6 cellular contexts compared by ENCODE assay signal in the genomic region with DNA sequence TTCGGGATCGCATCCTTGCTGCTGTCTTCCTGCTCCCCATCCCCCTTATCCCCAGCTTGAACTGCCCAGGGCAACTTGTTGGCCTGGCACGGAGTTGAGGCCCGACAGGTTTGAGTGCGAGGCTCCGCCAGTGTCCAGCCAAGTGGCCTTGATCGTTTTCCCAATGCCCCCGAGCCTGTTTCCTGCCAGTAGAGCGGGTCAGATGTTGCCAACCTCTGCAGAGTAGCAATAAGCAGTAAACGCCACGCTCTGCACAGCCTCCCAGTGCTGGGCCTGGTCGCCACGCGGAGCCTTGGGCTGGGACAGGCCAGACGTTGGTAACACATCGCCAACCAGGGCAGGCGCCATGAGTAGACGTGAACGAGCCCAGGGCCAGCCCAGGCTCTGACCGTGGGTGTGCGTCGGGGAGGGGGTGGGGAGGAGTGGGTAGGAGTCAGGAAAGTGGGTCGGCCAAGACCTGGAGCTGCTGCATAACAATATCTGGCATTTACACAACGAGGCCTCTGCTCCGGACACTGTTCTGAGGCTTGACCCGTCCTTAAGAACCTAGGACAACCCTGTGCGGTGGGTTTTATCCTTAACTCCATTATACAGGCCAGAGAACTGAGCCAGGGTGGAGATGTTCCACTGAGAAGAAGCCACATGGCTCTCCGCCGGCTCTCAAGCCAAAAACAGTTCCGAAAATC. TPM values are rescaled to one million over a fixed set of nuclear protein-coding genes. Genes with fewer than 3 reads are reported as not detected.
DNase-seq lines count a peak whose midpoint lies in the region; ATAC-seq and TF ChIP-seq lines count a peak whose summit lies in the region.

No MANE protein-coding gene starts in this region.

- TF ChIP-seq CTCF in Panc1 (IDR thresholded peaks at IDR 0.05) (peak; percentile 66), heart right ventricle (IDR thresholded peaks at IDR 0.05) (peak in 4 of 9 donors; percentile 3 to 54 (median 29))

- no peaks in the 10 kb centered on the region; the same call in 1 of the 2 replicates for H3K36me3 ChIP-seq in Panc1 (ENCODE audit: control insufficient read depth, insufficient read depth, low read length)
- H3K36me3 ChIP-seq in heart right ventricle, result peaks cover 0 to 14% (median 0%) of the 10 kb centered on the region in 9 donors
- H3K36me3 ChIP-seq in thymus (ENCODE audit: control insufficient read depth, insufficient read depth), result no peaks in the 10 kb centered on the region

- ATAC-seq in GM21515 (IDR thresholded peaks at IDR 0.05; ENCODE audit: unreplicated experiment) (peak; percentile 2), Panc1 (peak; percentile 47), heart right ventricle (peak; percentile 10 to 43 (median 26))

- no TSS peak for BruUV-seq in Panc1 (replicated peaks; lab: Mats Ljungman, UMichigan)

- POLR2A ChIA-PET in Panc1 (lab: Charles Lee), result no interaction called here

- intact Hi-C loops in Panc1 (cut with micrococcal nuclease; ENCODE audit: unreplicated experiment), result loop anchor here (2.0 kb wide), 1 partner anchor 32 kb away; the partner anchor contains the start of gene PARP3
- intact Hi-C loops in heart right ventricle (cut with DNase I), result loop anchor here in 8 of 10 donors (1.0 to 2.0 kb wide), 2 partner anchors 32 kb away; partner anchors contain the start of gene PARP3 (in 8 of the 8)

- H3K27ac ChIP-seq in Panc1 (ENCODE audit: low read length) (peak overlapping the region; percentile 91), heart right ventricle (peak overlapping the region; percentile 93 to 98 (median 96)), thymus (ENCODE audit: low read depth) (peak overlapping the region; percentile 85)

- CTCF ChIA-PET in Panc1 (lab: Charles Lee), result interaction anchor here (1.3 to 1.7 kb wide), 3 partner anchors 8 to 33 kb away, joined by 7 to 9 read pairs (median 8); partner anchors contain the start of genes ACY1 and RRP9

- H3K9me3 ChIP-seq in Panc1 (ENCODE audit: control insufficient read depth, insufficient read depth, low read depth, low read length), result no peaks in the 10 kb centered on the region
- H3K9me3 ChIP-seq in heart right ventricle, result no peaks in the 10 kb centered on the region
- no peaks in the 10 kb centered on the region for H3K9me3 ChIP-seq in thymus (ENCODE audit: control insufficient read depth)

- H3K27me3 ChIP-seq in Panc1 (ENCODE audit: control insufficient read depth, insufficient read depth, low read length) (no peaks in the 10 kb centered on the region), heart right ventricle (no peaks in the 10 kb centered on the region), thymus (ENCODE audit: control insufficient read depth, insufficient read depth) (no peaks in the 10 kb centered on the region)

- H3K4me1 ChIP-seq in Panc1 (ENCODE audit: control insufficient read depth, insufficient read depth, low read length), result peaks cover 19% of the 10 kb centered on the region
- peaks cover 10 to 46% (median 31%) of the 10 kb centered on the region in 9 donors for H3K4me1 ChIP-seq in heart right ventricle
- peaks cover 16% of the 10 kb centered on the region for H3K4me1 ChIP-seq in thymus (ENCODE audit: control insufficient read depth, insufficient read depth, low read length)

- WGBS in heart right ventricle, 2 donors, result 17 to 23% methylated on average over 28 to 30 of the region's 30 CpGs
- WGBS in thymus, result 34% methylated on average over 30 of the region's 30 CpGs

- in situ Hi-C loops in Panc1 (cut with HindIII; ENCODE audit: low pct_unique_long_range_greater_than_20kb, low sequenced_read_pairs), result no loop called here

- DNase-seq in Panc1 (ENCODE audit: low read depth, low spot score) (no peak), heart right ventricle (peak in 1 of 2 donors; percentile 50), SW 1271 (lab: John Stamatoyannopoulos, UW) (no peak), kidney tubule cell (ENCODE audit: low spot score) (no peak)

- peak overlapping the region; percentile 76 to 79 for H3K4me3 ChIP-seq in Panc1 (ENCODE audit: low read depth in 2 of 2, low read length in 2 of 2)
- H3K4me3 ChIP-seq in heart right ventricle, result peak overlapping the region; percentile 35 to 87 (median 68)
- peak overlapping the region; percentile 80 for H3K4me3 ChIP-seq in thymus (ENCODE audit: low read length)

RNA-seq across cellular contexts. Expression of gene ABHD14A, which starts 0.4 kb away (rescaled TPM):
- 11.3 TPM for total RNA-seq in Panc1 (2021; ENCODE audit: unreplicated experiment)
- 14.3 TPM for polyA plus RNA-seq in Panc1 (2012; ENCODE audit: insufficient read length)
- total RNA-seq in heart right ventricle, result 10 to 100 TPM; 19.3 to 38.6 (median 23.6) TPM
- 10 to 100 TPM; 26.3 to 80.1 TPM for polyA plus RNA-seq in heart right ventricle
- polyA plus RNA-seq in thymus, result 17.6 TPM

RNA-seq across cellular contexts. Expression of gene ABHD14B, which starts 0.6 kb away (rescaled TPM):
- total RNA-seq in Panc1 (2021; ENCODE audit: unreplicated experiment), result 40.7 TPM
- 49.9 TPM for polyA plus RNA-seq in Panc1 (2012; ENCODE audit: insufficient read length)
- total RNA-seq in heart right ventricle, result 10 to 100 TPM in 8 of 10 donors, 1 to 10 TPM in 2; 7.5 to 19.0 (median 12.0) TPM
- 10 to 100 TPM; 14.6 to 47.5 TPM for polyA plus RNA-seq in heart right ventricle
- 48.2 TPM for polyA plus RNA-seq in thymus

RNA-seq across cellular contexts. Expression of gene PCBP4, which starts 7.2 kb away (rescaled TPM):
- total RNA-seq in Panc1 (2021; ENCODE audit: unreplicated experiment) (58.0 TPM), heart right ventricle (10 to 100 TPM; 55.1 to 85.9 (median 59.9) TPM)
- polyA plus RNA-seq in Panc1 (2012; ENCODE audit: insufficient read length), result 108 TPM
- polyA plus RNA-seq in heart right ventricle (100 to 1,000 TPM in 1 of 2 donors, 10 to 100 TPM in 1; 63.8 to 123 TPM), thymus (21.0 TPM)

RNA-seq across cellular contexts. Expression of gene ACY1, which starts 8.9 kb away (rescaled TPM):
- total RNA-seq in Panc1 (2021; ENCODE audit: unreplicated experiment) (50.3 TPM), heart right ventricle (10 to 100 TPM; 18.7 to 45.6 (median 24.7) TPM)
- polyA plus RNA-seq in Panc1 (2012; ENCODE audit: insufficient read length), result 110 TPM
- polyA plus RNA-seq in heart right ventricle (10 to 100 TPM; 24.6 to 28.3 TPM), thymus (17.6 TPM)

RNA-seq across cellular contexts. Expression of gene GPR62, which starts 19.2 kb away (rescaled TPM):
- not detected for total RNA-seq in Panc1 (2021; ENCODE audit: unreplicated experiment)
- polyA plus RNA-seq in Panc1 (2012; ENCODE audit: insufficient read length), result not detected
- under 1 TPM in 8 of 10 donors, not detected in 2; 0.14 to 0.38 (median 0.23) TPM for total RNA-seq in heart right ventricle
- under 1 TPM; 0.01 to 0.15 TPM for polyA plus RNA-seq in heart right ventricle
- polyA plus RNA-seq in thymus, result 0.02 TPM
